ENCODE assay signal across 24 cellular contexts in genomic region chr2:71361631-71362030, GRCh38.
"Had no signal": no experiment of that assay in that cellular context is flagged by ENCODE, and none has a peak within 500 bp of the region (broad histone marks: within the 10 kb centered on the region; RNA-seq: fewer than 3 reads in every experiment).

No MANE protein-coding gene starts in this region.

- FAIRE-seq: colon, TTC549 had no signal

- H3K4me1 ChIP-seq: body of pancreas, upper lobe of left lung had no signal

- H3K27me3 ChIP-seq: body of pancreas, dorsolateral prefrontal cortex, ovary, sigmoid colon, spleen, upper lobe of left lung had no signal

- H3K9me3 ChIP-seq: body of pancreas, mucosa of descending colon, ovary, sigmoid colon, spleen, thoracic aorta, upper lobe of left lung had no signal

- H3K4me1 Mint-ChIP-seq: WTC11 had no signal

- H3K9me3 Mint-ChIP-seq: activated naive CD8-positive, alpha-beta T cell treated with anti-CD3 and anti-CD28 coated beads, Interleukin-2, amount 10 ng/mL, durations not matched to agents 7 days and 5 days; activated T-helper 1 cell treated with anti-CD3 and anti-CD28 coated beads, Interleukin-12 subunit alpha, Interleukin-12 subunit beta, Interleukin-2, Interleukin-4 antibody, amounts not matched to agents 30 ng/mL and 10 ng/mL and 1 ng/mL, durations not matched to agents 14 hours and 24 hours and 36 hours; naive B cell; stimulated activated naive B cell treated with anti-CD40 and anti-IgM and Interleukin-4, amounts not matched to agents 10 μg/mL and 1 μg/mL and 100 μg/mL, for 72 hours; T-helper 2 cell treated with Interferon-gamma antibody and Interleukin-4, amounts not matched to agents 5 μg/mL and 100 μg/mL, for 36 hours; WTC11 had no signal

- H3K4me3 Mint-ChIP-seq: activated naive CD8-positive, alpha-beta T cell treated with anti-CD3 and anti-CD28 coated beads, Interleukin-2, amount 10 ng/mL, durations not matched to agents 7 days and 5 days; activated T-helper 1 cell treated with anti-CD3 and anti-CD28 coated beads, Interleukin-12 subunit alpha, Interleukin-12 subunit beta, Interleukin-2, Interleukin-4 antibody, amounts not matched to agents 30 ng/mL and 10 ng/mL and 1 ng/mL, durations not matched to agents 14 hours and 24 hours and 36 hours; naive B cell; stimulated activated naive B cell treated with anti-CD40 and anti-IgM and Interleukin-4, amounts not matched to agents 10 μg/mL and 1 μg/mL and 100 μg/mL, for 72 hours; T-helper 2 cell treated with Interferon-gamma antibody and Interleukin-4, amounts not matched to agents 5 μg/mL and 100 μg/mL, for 36 hours; WTC11 had no signal

- H3K27me3 Mint-ChIP-seq: activated naive CD8-positive, alpha-beta T cell treated with anti-CD3 and anti-CD28 coated beads, Interleukin-2, amount 10 ng/mL, durations not matched to agents 7 days and 5 days; naive B cell; stimulated activated naive B cell treated with anti-CD40 and anti-IgM and Interleukin-4, amounts not matched to agents 10 μg/mL and 1 μg/mL and 100 μg/mL, for 72 hours had no signal

- H3K27ac ChIP-seq: body of pancreas, epithelial cell of prostate, ovary, sigmoid colon, spleen, thoracic aorta, upper lobe of left lung had no signal

- H3K36me3 ChIP-seq: ovary had no signal

- H3K4me3 ChIP-seq: body of pancreas, dorsolateral prefrontal cortex, mucosa of descending colon, ovary, sigmoid colon, spleen, thoracic aorta, upper lobe of left lung had no signal

- H3K27ac Mint-ChIP-seq: activated naive CD8-positive, alpha-beta T cell treated with anti-CD3 and anti-CD28 coated beads, Interleukin-2, amount 10 ng/mL, durations not matched to agents 7 days and 5 days; activated T-helper 1 cell treated with anti-CD3 and anti-CD28 coated beads, Interleukin-12 subunit alpha, Interleukin-12 subunit beta, Interleukin-2, Interleukin-4 antibody, amounts not matched to agents 30 ng/mL and 10 ng/mL and 1 ng/mL, durations not matched to agents 14 hours and 24 hours and 36 hours; stimulated activated naive B cell treated with anti-CD40 and anti-IgM and Interleukin-4, amounts not matched to agents 10 μg/mL and 1 μg/mL and 100 μg/mL, for 72 hours; T-helper 2 cell treated with Interferon-gamma antibody and Interleukin-4, amounts not matched to agents 5 μg/mL and 100 μg/mL, for 36 hours had no signal

- DNase-seq: activated CD4-positive, alpha-beta T cell treated with anti-CD3 and anti-CD28 coated beads for 48 hours; activated CD8-positive, alpha-beta memory T cell treated with anti-CD3 and anti-CD28 coated beads, Interleukin-2, amount 50 U/mL, for 4 hours; activated naive CD8-positive, alpha-beta T cell treated with anti-CD3 and anti-CD28 coated beads, Interleukin-2, amount 10 ng/mL, durations not matched to agents 7 days and 5 days; body of pancreas; caudate nucleus; dorsolateral prefrontal cortex; foreskin fibroblast; hippocampal formation; left cardiac atrium; mesenchymal stem cell; mucosa of descending colon; naive B cell; ovary; sigmoid colon; spleen; stimulated activated naive B cell treated with anti-CD40 and anti-IgM and Interleukin-4, amounts not matched to agents 10 μg/mL and 1 μg/mL and 100 μg/mL, for 72 hours; upper lobe of left lung had no signal
